ENCODE assay signal across 17 cellular contexts in the genomic region with DNA sequence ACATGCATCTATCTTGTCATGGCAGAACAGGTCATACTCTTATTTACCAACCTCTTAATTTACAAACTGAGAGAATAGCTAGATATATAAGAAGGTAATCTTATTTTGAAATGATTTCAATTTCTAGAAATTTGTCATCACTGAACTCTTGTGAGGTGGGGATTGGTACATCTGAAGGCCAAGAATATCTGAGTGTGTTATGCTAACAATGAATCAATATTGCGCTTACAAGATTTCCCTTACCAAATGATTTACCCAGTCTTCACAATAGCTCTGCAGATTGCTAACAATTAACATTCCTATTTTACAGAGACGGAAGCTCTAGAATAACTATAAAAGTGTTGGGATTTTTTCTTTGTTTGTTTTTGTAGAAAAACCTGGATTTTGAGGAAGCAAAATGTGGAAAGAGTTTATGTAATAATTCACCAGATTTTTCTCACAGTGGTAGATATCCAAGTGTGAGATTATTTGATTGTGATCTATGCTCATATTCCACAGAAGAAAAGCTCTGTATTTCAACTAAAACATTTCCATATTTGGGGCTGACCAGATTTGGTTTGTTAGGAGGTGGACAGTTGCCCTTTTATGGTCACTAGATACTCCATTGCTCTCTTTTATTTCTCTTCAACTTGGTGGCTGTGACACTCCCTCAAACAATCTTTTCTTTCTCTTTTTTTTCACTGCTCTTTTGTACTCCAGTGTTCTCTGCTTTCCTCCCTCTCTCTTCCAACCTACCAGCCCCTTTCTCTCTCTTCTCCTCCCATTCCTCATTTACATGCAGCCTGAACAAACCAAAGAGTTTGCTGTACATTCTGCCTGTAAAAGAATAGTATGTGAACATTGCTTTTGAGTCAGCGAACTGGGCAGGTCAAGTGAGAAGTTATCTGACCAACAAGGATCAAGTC. TPM values are rescaled to one million over a fixed set of nuclear protein-coding genes. Genes with fewer than 3 reads are reported as not detected.
DNase-seq lines count a peak whose midpoint lies in the region; ATAC-seq, FAIRE-seq and TF ChIP-seq lines count a peak whose summit lies in the region.
"Had no signal": no experiment of that assay in that cellular context is flagged by ENCODE, and none has a peak within 500 bp of the region (broad histone marks: within the 10 kb centered on the region; RNA-seq: fewer than 3 reads in every experiment).

No MANE protein-coding gene starts in this region.

- H2AFZ ChIP-seq in neuronal stem cell (ENCODE audit: low read length): no peak overlapping the region

- H3K9ac ChIP-seq in neuronal stem cell (ENCODE audit: low read depth, low read length, poor library complexity): no peak overlapping the region

- H3K4me1 ChIP-seq in neutrophil (ENCODE audit: control insufficient read depth in 1 of 2, insufficient read depth in 1 of 2, low read depth in 1 of 2, low read length in 1 of 2) (peaks cover 33 to 43% of the 10 kb centered on the region in 2 experiments), neuronal stem cell (ENCODE audit: control insufficient read depth in 2 of 2, insufficient read depth in 1 of 2, low read depth in 1 of 2, low read length in 2 of 2) (peaks cover 6 to 10% of the 10 kb centered on the region in 2 donors)

- H4K8ac ChIP-seq in neuronal stem cell (ENCODE audit: low read depth, low read length): no peak overlapping the region

- TF ChIP-seq CTCF in neutrophil (IDR thresholded peaks at IDR 0.05): no peak

- peak; percentile 75 for DNase-seq in EH (ENCODE audit: low read depth)
- peak; percentile 32 for DNase-seq in RPMI7951 (ENCODE audit: low read depth)
- no peak for DNase-seq in RPMI8226
- no peak for DNase-seq in COLO829 (ENCODE audit: low spot score)
- DNase-seq in neuronal stem cell (ENCODE audit: low spot score): no peak
- DNase-seq: activated gamma-delta T cell; central memory CD4-positive, alpha-beta T cell; gastrocnemius medialis; KG1; lower lobe of right lung; NCI-H1092; NCI-H748 treated with DMSO at 0.1 percent for 48 hours; PC-3; small intestine had no signal

- H3K4me2 ChIP-seq in neuronal stem cell (ENCODE audit: insufficient read depth, low read length, poor library complexity, severe bottlenecking): no peak overlapping the region

- no peak overlapping the region for H2AK5ac ChIP-seq in neuronal stem cell (ENCODE audit: low read depth, low read length)

- H3K36me3 ChIP-seq in neutrophil (peaks cover 5% of the 10 kb centered on the region), neuronal stem cell (replicated peaks in 1 of 2; ENCODE audit: control insufficient read depth in 2 of 2, insufficient read depth in 2 of 2, low read length in 2 of 2) (peaks cover 0 to 8% of the 10 kb centered on the region in 2 donors)
- H3K36me3 ChIP-seq: gastrocnemius medialis had no signal

- no peak overlapping the region for H2BK15ac ChIP-seq in neuronal stem cell (ENCODE audit: low read length)

- H3K9me3 ChIP-seq in neutrophil (no peaks in the 10 kb centered on the region), neuronal stem cell (replicated peaks in 1 of 2; ENCODE audit: control insufficient read depth in 2 of 2, insufficient read depth in 1 of 2, low read depth in 1 of 2, low read length in 2 of 2) (no peaks in the 10 kb centered on the region)
- H3K9me3 ChIP-seq: gastrocnemius medialis, lower lobe of right lung had no signal

- no peak overlapping the region for H2BK5ac ChIP-seq in neuronal stem cell (ENCODE audit: low read length)

- H3K27ac ChIP-seq in neutrophil (peak overlapping the region; percentile 49), neuronal stem cell (replicated peaks; ENCODE audit: low read length) (no peak overlapping the region)
- H3K27ac ChIP-seq: gastrocnemius medialis, lower lobe of right lung had no signal

- no peak overlapping the region for H3K14ac ChIP-seq in neuronal stem cell (ENCODE audit: low read length)

- H3K23ac ChIP-seq in neuronal stem cell (ENCODE audit: low read depth, low read length, poor library complexity): no peak overlapping the region

- H3K79me1 ChIP-seq in neuronal stem cell (ENCODE audit: low read depth, low read length): peaks cover under 1% of the 10 kb centered on the region

- no peak overlapping the region for H3K18ac ChIP-seq in neuronal stem cell (ENCODE audit: low read length)

- FAIRE-seq in endometrium (lab: Jason Lieb, UNC): peak; percentile 39
- FAIRE-seq: small intestine had no signal

- no peak for ATAC-seq in HG03108 (IDR thresholded peaks at IDR 0.05; ENCODE audit: unreplicated experiment)
- ATAC-seq: gastrocnemius medialis, lower lobe of right lung had no signal

- no peak overlapping the region for H2BK12ac ChIP-seq in neuronal stem cell (ENCODE audit: low read length)

- no CpG with 5 or more reads among the region's 3 CpGs for WGBS in neuronal stem cell (ENCODE audit: extremely low coverage in 2 of 2, insufficient read length in 2 of 2, insufficient replicate concordance in 1 of 2), 2 donors

- H3K4me3 ChIP-seq in neutrophil (ENCODE audit: low read depth in 1 of 2, low read length in 1 of 2): no peak overlapping the region
- no peak overlapping the region for H3K4me3 ChIP-seq in neuronal stem cell (ENCODE audit: low read length in 2 of 2)
- H3K4me3 ChIP-seq: gastrocnemius medialis, lower lobe of right lung had no signal

- no peak overlapping the region for H4K91ac ChIP-seq in neuronal stem cell (ENCODE audit: low read depth, low read length, poor library complexity)

- no peak overlapping the region for H3K4ac ChIP-seq in neuronal stem cell (ENCODE audit: low read length)

- H3K27me3 ChIP-seq in neutrophil (no peaks in the 10 kb centered on the region), neuronal stem cell (ENCODE audit: control insufficient read depth in 3 of 3, insufficient read depth in 3 of 3, low read depth in 1 of 3, low read length in 3 of 3) (no peaks in the 10 kb centered on the region)
- H3K27me3 ChIP-seq: gastrocnemius medialis had no signal

- no peak overlapping the region for H2BK120ac ChIP-seq in neuronal stem cell (ENCODE audit: low read depth, low read length)

RNA-seq across cellular contexts. Expression of a gene that starts 48.6 kb away (rescaled TPM):
- total RNA-seq in RPMI7951 (2014; rRNA removed; shearing (Covaris generic)): 76.4 and 92.3 TPM in 2 replicates
- 102 TPM for polyA plus RNA-seq in neuronal stem cell (2013, experiment 1 of 2)
- 105 TPM for polyA plus RNA-seq in neuronal stem cell (2013, experiment 2 of 2)

Comparison
In these comparisons a context has a peak if more than half of its experiments do, and no peak if none do; other contexts are left out.
1. DNase-seq: peak in EH (single experiment) and RPMI7951 (single experiment); none in RPMI8226 (single experiment), COLO829 (single experiment) and neuronal stem cell (single experiment).